19 cellular contexts compared by ENCODE assay signal in the genomic region with DNA sequence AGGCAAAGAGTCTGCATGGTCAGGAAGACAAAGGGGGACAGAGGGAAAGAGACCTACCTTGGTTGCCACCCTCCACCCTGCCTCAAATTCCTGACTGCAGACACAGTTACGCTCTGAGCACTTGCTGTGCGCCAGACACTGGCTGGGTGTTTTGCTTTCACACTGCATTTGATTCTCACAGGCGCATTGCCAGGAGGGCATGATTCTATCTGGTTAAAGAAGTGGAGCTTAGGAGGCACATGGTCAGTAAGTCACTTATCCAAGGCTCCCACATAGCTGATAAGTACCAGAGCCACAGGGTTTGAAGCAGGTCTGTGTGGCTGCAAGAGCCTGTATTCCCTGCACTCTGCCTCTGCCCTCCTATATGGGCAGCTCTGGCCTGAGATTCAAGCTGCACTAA.
A peak's percentile ranks its signal among the peaks of the same experiment; 100 is the strongest.
DNase-seq lines count a peak whose midpoint lies in the region; ATAC-seq and TF ChIP-seq lines count a peak whose summit lies in the region.
"Had no signal": no experiment of that assay in that cellular context is flagged by ENCODE, and none has a peak within 500 bp of the region (broad histone marks: within the 10 kb centered on the region; RNA-seq: fewer than 3 reads in every experiment).

No MANE protein-coding gene starts in this region.

- 46 to 68% (median 57%) methylated on average over 3 of the region's 3 CpGs for WGBS in heart left ventricle, 4 donors

- ATAC-seq in Right ventricle myocardium inferior (peak; percentile 27), heart left ventricle (peak; percentile 27 to 58 (median 52)), upper lobe of right lung (peak; percentile 28)
- ATAC-seq: HepG2, right lobe of liver had no signal

- no peak overlapping the region for H3K4me2 ChIP-seq in neural progenitor cell

- DNase-seq in Right ventricle myocardium inferior (ENCODE audit: missing footprints) (no peak), left ventricle myocardium inferior (no peak), heart left ventricle (peak in 1 of 5 donors; percentile 35), neural progenitor cell (ENCODE audit: low spot score) (no peak), upper lobe of right lung (no peak), GM03348 (ENCODE audit: low spot score) (no peak), midbrain (lab: John Stamatoyannopoulos, UW) (no peak)
- no peak for DNase-seq in activated effector memory CD4-positive, alpha-beta T cell treated with Interleukin-2 at 50 U/mL for 16 hours
- DNase-seq: activated naive CD4-positive, alpha-beta T cell treated with Interleukin-2 at 50 U/mL for 16 hours; glutamatergic neuron; HFFc6; NCI-H1105 treated with DMSO at 0.1 percent for 48 hours; NCI-H2081 treated with DMSO at 0.1 percent for 48 hours; NCI-H510A treated with DMSO at 0.1 percent for 48 hours; right lobe of liver; T-helper 1 cell had no signal

- H3K36me3 ChIP-seq in left ventricle myocardium inferior: no peaks in the 10 kb centered on the region
- no peaks in the 10 kb centered on the region for H3K36me3 ChIP-seq in heart left ventricle
- no peaks in the 10 kb centered on the region for H3K36me3 ChIP-seq in neural progenitor cell
- H3K36me3 ChIP-seq in upper lobe of right lung: no peaks in the 10 kb centered on the region
- H3K36me3 ChIP-seq: right lobe of liver had no signal

- peaks cover 24% of the 10 kb centered on the region for H3K4me1 Mint-ChIP-seq in neural progenitor cell
- H3K4me1 Mint-ChIP-seq: CD14-positive monocyte had no signal

- no peak for TF ChIP-seq CTCF in left ventricle myocardium inferior (IDR thresholded peaks at IDR 0.05; ENCODE audit: borderline replicate concordance)
- no peak for TF ChIP-seq CTCF in heart left ventricle (IDR thresholded peaks at IDR 0.05)
- TF ChIP-seq CTCF in neural progenitor cell (IDR thresholded peaks at IDR 0.05): no peak
- TF ChIP-seq CTCF in upper lobe of right lung (IDR thresholded peaks at IDR 0.05): no peak

- peaks cover 16% of the 10 kb centered on the region for H3K4me1 ChIP-seq in left ventricle myocardium inferior
- peaks cover 0 to 9% (median 0%) of the 10 kb centered on the region in 12 donors for H3K4me1 ChIP-seq in heart left ventricle
- H3K4me1 ChIP-seq in neural progenitor cell: no peaks in the 10 kb centered on the region
- H3K4me1 ChIP-seq in upper lobe of right lung: peaks cover 4% of the 10 kb centered on the region
- H3K4me1 ChIP-seq: right lobe of liver had no signal

- H3K79me2 ChIP-seq in neural progenitor cell (ENCODE audit: low read depth): no peaks in the 10 kb centered on the region

- no peak overlapping the region for H3K27ac Mint-ChIP-seq in neural progenitor cell
- H3K27ac Mint-ChIP-seq: CD14-positive monocyte, HFFc6 had no signal

- no peak overlapping the region for H3K9ac ChIP-seq in neural progenitor cell

- no peak overlapping the region for H3K4me3 ChIP-seq in left ventricle myocardium inferior
- no peak overlapping the region for H3K4me3 ChIP-seq in heart left ventricle
- no peak overlapping the region for H3K4me3 ChIP-seq in neural progenitor cell
- no peak overlapping the region for H3K4me3 ChIP-seq in upper lobe of right lung
- H3K4me3 ChIP-seq: right lobe of liver had no signal

- no peaks in the 10 kb centered on the region for H3F3A ChIP-seq in neural progenitor cell (ENCODE audit: low read depth)

- H2AFZ ChIP-seq in neural progenitor cell (replicated peaks): peak overlapping the region; percentile 34

- no peak for TF ChIP-seq POLR2A in heart left ventricle (IDR thresholded peaks at IDR 0.05)

- H3K9me3 Mint-ChIP-seq in neural progenitor cell: no peaks in the 10 kb centered on the region
- H3K9me3 Mint-ChIP-seq: HFFc6 had no signal

- H3K27me3 ChIP-seq in left ventricle myocardium inferior (ENCODE audit: low read depth) (no peaks in the 10 kb centered on the region), heart left ventricle (no peaks in the 10 kb centered on the region), neural progenitor cell (no peaks in the 10 kb centered on the region), upper lobe of right lung (no peaks in the 10 kb centered on the region)
- H3K27me3 ChIP-seq: right lobe of liver had no signal

- no peak overlapping the region for H3K4me3 Mint-ChIP-seq in neural progenitor cell
- H3K4me3 Mint-ChIP-seq: CD14-positive monocyte, HFFc6 had no signal

- H3K27ac ChIP-seq in left ventricle myocardium inferior (replicated peaks): no peak overlapping the region
- no peak overlapping the region for H3K27ac ChIP-seq in heart left ventricle
- no peak overlapping the region for H3K27ac ChIP-seq in neural progenitor cell
- H3K27ac ChIP-seq in upper lobe of right lung: no peak overlapping the region
- H3K27ac ChIP-seq: right lobe of liver, VCaP had no signal

- intact Hi-C loops in Right ventricle myocardium inferior (cut with DNase I) (no loop called here), left ventricle myocardium inferior (cut with micrococcal nuclease) (no loop called here), heart left ventricle (cut with DNase I) (no loop called here), upper lobe of right lung (cut with DNase I) (no loop called here)

- H3K9me3 ChIP-seq in left ventricle myocardium inferior (replicated peaks): no peaks in the 10 kb centered on the region
- no peaks in the 10 kb centered on the region for H3K9me3 ChIP-seq in heart left ventricle
- no peaks in the 10 kb centered on the region for H3K9me3 ChIP-seq in neural progenitor cell (ENCODE audit: low read depth)
- no peaks in the 10 kb centered on the region for H3K9me3 ChIP-seq in upper lobe of right lung
- H3K9me3 ChIP-seq: right lobe of liver had no signal

- peaks cover 13% of the 10 kb centered on the region for H3K27me3 Mint-ChIP-seq in neural progenitor cell (ENCODE audit: insufficient read depth, low read depth)

- H4K20me1 ChIP-seq in neural progenitor cell (ENCODE audit: low read depth): peaks cover 3% of the 10 kb centered on the region

- no peaks in the 10 kb centered on the region for H3K36me3 Mint-ChIP-seq in neural progenitor cell
- H3K36me3 Mint-ChIP-seq: CD14-positive monocyte had no signal
